In genomic region chr1:212568978-212569537, GRCh38 we compare ENCODE assay signal across 1 cellular context.
TF ChIP-seq lines count a peak whose summit lies in the region.

No MANE protein-coding gene starts in this region.

TF ChIP-seq in IMR-90, 13 proteins besides CTCF, POLR2A, EP300 and RAD21 (continued from another document):
- TF ChIP-seq MXI1 (IDR thresholded peaks at IDR 0.05; ENCODE audit: borderline replicate concordance, low read depth, low read length): no peak
- TF ChIP-seq NFE2L2 (IDR thresholded peaks at IDR 0.05; ENCODE audit: low read depth, low read length): no peak
- no peak for TF ChIP-seq CHD1 (IDR thresholded peaks at IDR 0.05; ENCODE audit: low read depth, low read length)
- TF ChIP-seq RFX5 (IDR thresholded peaks at IDR 0.05; ENCODE audit: low read depth, low read length): no peak
- TF ChIP-seq CEBPB (IDR thresholded peaks at IDR 0.05; ENCODE audit: low read depth, low read length): no peak
- TF ChIP-seq, protein P1, sequence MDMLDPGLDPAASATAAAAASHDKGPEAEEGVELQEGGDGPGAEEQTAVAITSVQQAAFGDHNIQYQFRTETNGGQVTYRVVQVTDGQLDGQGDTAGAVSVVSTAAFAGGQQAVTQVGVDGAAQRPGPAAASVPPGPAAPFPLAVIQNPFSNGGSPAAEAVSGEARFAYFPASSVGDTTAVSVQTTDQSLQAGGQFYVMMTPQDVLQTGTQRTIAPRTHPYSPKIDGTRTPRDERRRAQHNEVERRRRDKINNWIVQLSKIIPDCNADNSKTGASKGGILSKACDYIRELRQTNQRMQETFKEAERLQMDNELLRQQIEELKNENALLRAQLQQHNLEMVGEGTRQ (IDR thresholded peaks at IDR 0.05; ENCODE audit: low read depth, low read length): no peak
- no peak for TF ChIP-seq ELK1 (IDR thresholded peaks at IDR 0.05; ENCODE audit: borderline replicate concordance, low read depth, low read length)
- no peak for TF ChIP-seq SMC3 (IDR thresholded peaks at IDR 0.05; ENCODE audit: low read depth, low read length)
